8 cellular contexts compared by ENCODE assay signal in genomic region chr4:174120446-174121142, GRCh38.
A peak's percentile ranks its signal among the peaks of the same experiment; 100 is the strongest.
DNase-seq lines count a peak whose midpoint lies in the region; ATAC-seq lines count a peak whose summit lies in the region.

No MANE protein-coding gene starts in this region.

- H3K27ac ChIP-seq in iPS-20b (ENCODE audit: low read length) (no peak overlapping the region), skeletal muscle tissue (ENCODE audit: low read depth, low read length) (no peak overlapping the region)

- DNase-seq in SHP77 (lab: John Stamatoyannopoulos, UW) (peak; percentile 8 to 55), SHP77 treated with DMSO at 0.1 percent for 48 hours (lab: John Stamatoyannopoulos, UW) (no peak), NCI-H82 treated with DMSO at 0.1 percent for 48 hours (lab: John Stamatoyannopoulos, UW; ENCODE audit: unreplicated experiment) (peak; percentile 10), T47D (ENCODE audit: low read depth in 1 of 2, low spot score in 1 of 2) (peak; percentile 5 to 61)

- H3K36me3 ChIP-seq in iPS-20b (ENCODE audit: insufficient read depth, low read depth, low read length): no peaks in the 10 kb centered on the region
- H3K36me3 ChIP-seq in skeletal muscle tissue (ENCODE audit: control insufficient read depth in 3 of 3, insufficient read depth in 3 of 3, low read length in 3 of 3): no peaks in the 10 kb centered on the region

- ATAC-seq in HG03432 (IDR thresholded peaks at IDR 0.05; ENCODE audit: unreplicated experiment) (peak; percentile 62), GM19455 (IDR thresholded peaks at IDR 0.05; ENCODE audit: unreplicated experiment) (no peak)

- H3K4me3 ChIP-seq in iPS-20b (ENCODE audit: low read length) (peak overlapping the region; percentile 54; the same call in 1 of the 2 replicates), skeletal muscle tissue (ENCODE audit: low read length in 3 of 3) (peak overlapping the region in 2 of 3 donors; percentile 52 to 64)

- in situ Hi-C loops in T47D (cut with HindIII; ENCODE audit: low pct_unique_long_range_greater_than_20kb, low sequenced_read_pairs): no loop called here

- H3K27me3 ChIP-seq in iPS-20b (ENCODE audit: insufficient read depth, low read length) (no peaks in the 10 kb centered on the region; the same call in 1 of the 2 replicates), skeletal muscle tissue (ENCODE audit: control insufficient read depth in 3 of 3, insufficient read depth in 3 of 3, low read length in 3 of 3) (peaks cover 0 to 13% (median 2%) of the 10 kb centered on the region in 3 donors)

- H3K4me1 ChIP-seq in iPS-20b (ENCODE audit: insufficient read depth, low read length) (no peaks in the 10 kb centered on the region), skeletal muscle tissue (ENCODE audit: control insufficient read depth in 3 of 3, insufficient read depth in 3 of 3, low read length in 3 of 3) (peaks cover 0 to 3% (median 0%) of the 10 kb centered on the region in 3 donors)

- no peak overlapping the region for H3K9ac ChIP-seq in iPS-20b (ENCODE audit: low read depth, low read length)
- no peak overlapping the region for H3K9ac ChIP-seq in skeletal muscle tissue (ENCODE audit: low read depth in 1 of 3, low read length in 3 of 3)

- H3K9me3 ChIP-seq in iPS-20b (ENCODE audit: insufficient read depth, low read depth, low read length) (no peaks in the 10 kb centered on the region), skeletal muscle tissue (ENCODE audit: control insufficient read depth in 3 of 3, low read length in 3 of 3) (no peaks in the 10 kb centered on the region)
